8 cellular contexts compared by ENCODE assay signal in genomic region chr15:64161688-64162477, GRCh38. TPM values are rescaled to one million over a fixed set of nuclear protein-coding genes. Genes with fewer than 3 reads are reported as not detected.
DNase-seq lines count a peak whose midpoint lies in the region; ATAC-seq, FAIRE-seq and TF ChIP-seq lines count a peak whose summit lies in the region.

No MANE protein-coding gene starts in this region.

- H3K27me3 ChIP-seq in AG04450 (ENCODE audit: control insufficient read depth, insufficient read depth, low read length) = no peaks in the 10 kb centered on the region
- H3K27me3 ChIP-seq in mucosa of stomach (ENCODE audit: control insufficient read depth, insufficient read depth, low read length) = no peaks in the 10 kb centered on the region

- peaks cover 31% of the 10 kb centered on the region for H3K4me1 ChIP-seq in mucosa of stomach (ENCODE audit: control insufficient read depth, insufficient read depth, low read length)

- POLR2A ChIA-PET in AG04450 (lab: Yijun Ruan, JAX) = interaction anchor here (0.5 to 2.0 kb wide), 3 partner anchors 8 to 226 kb away, joined by 3 to 19 read pairs (median 8); partner anchors contain the start of gene TRIP4

- no peak for ATAC-seq in central memory CD8-positive, alpha-beta T cell (replicated peaks; ENCODE audit: extremely low read depth, poor library complexity, severe bottlenecking)
- ATAC-seq in GM21515 (IDR thresholded peaks at IDR 0.05; ENCODE audit: unreplicated experiment) = no peak

- DNase-seq in AG04450 (ENCODE audit: low read depth, low spot score) (no peak), NCI-H69 (lab: John Stamatoyannopoulos, UW) (no peak), frontal cortex (ENCODE audit: low spot score in 2 of 2) (no peak)
- DNase-seq in central memory CD8-positive, alpha-beta T cell (ENCODE audit: low spot score in 2 of 2) = no peak
- DNase-seq in effector CD8-positive, alpha-beta T cell (lab: John Stamatoyannopoulos, UW) = no peak

- CTCF ChIA-PET in AG04450 (lab: Charles Lee) = interaction anchor here (0.8 to 1.5 kb wide), 2 partner anchors 8 to 9 kb away, joined by 3 to 9 read pairs; no protein-coding TSS in a partner anchor

- no peaks in the 10 kb centered on the region for H3K27me3 Mint-ChIP-seq in IgD-negative memory B cell
- no peaks in the 10 kb centered on the region for H3K27me3 Mint-ChIP-seq in central memory CD8-positive, alpha-beta T cell

- no peak for TF ChIP-seq CTCF in AG04450 (IDR thresholded peaks at IDR 0.05; ENCODE audit: low read depth, low read length)

- peak overlapping the region; percentile 69 to 99 (median 88) for H3K27ac Mint-ChIP-seq in IgD-negative memory B cell
- peak overlapping the region; percentile 87 for H3K27ac Mint-ChIP-seq in central memory CD8-positive, alpha-beta T cell (ENCODE audit: low read depth)

- FAIRE-seq in frontal cortex (lab: Jason Lieb, UNC) = no peak

- peak overlapping the region; percentile 81 for H3K27ac ChIP-seq in AG04450 (ENCODE audit: low read depth, low read length)

- H3K9me3 ChIP-seq in AG04450 (ENCODE audit: control insufficient read depth, insufficient read depth, low read length) = no peaks in the 10 kb centered on the region
- no peaks in the 10 kb centered on the region for H3K9me3 ChIP-seq in mucosa of stomach (ENCODE audit: control insufficient read depth, low read length)

- H3K9me3 Mint-ChIP-seq in IgD-negative memory B cell = no peaks in the 10 kb centered on the region
- H3K9me3 Mint-ChIP-seq in central memory CD8-positive, alpha-beta T cell = no peaks in the 10 kb centered on the region

- peaks cover 20% of the 10 kb centered on the region for H3K36me3 ChIP-seq in mucosa of stomach (ENCODE audit: control insufficient read depth, insufficient read depth, low read length)

- H3K4me3 Mint-ChIP-seq in IgD-negative memory B cell = peak overlapping the region; percentile 75 to 97 (median 92)
- peak overlapping the region; percentile 78 for H3K4me3 Mint-ChIP-seq in central memory CD8-positive, alpha-beta T cell

- H3K9ac ChIP-seq in mucosa of stomach (ENCODE audit: low read length) = peak overlapping the region; percentile 77

- H3K4me1 Mint-ChIP-seq in IgD-negative memory B cell = peaks cover 35 to 60% (median 49%) of the 10 kb centered on the region in 3 donors
- H3K4me1 Mint-ChIP-seq in central memory CD8-positive, alpha-beta T cell = peaks cover 32% of the 10 kb centered on the region

- peaks cover 11% of the 10 kb centered on the region for H3K36me3 Mint-ChIP-seq in IgD-negative memory B cell
- H3K36me3 Mint-ChIP-seq in central memory CD8-positive, alpha-beta T cell (ENCODE audit: insufficient read depth) = peaks cover 44% of the 10 kb centered on the region

- H3K4me3 ChIP-seq in AG04450 (ENCODE audit: low read depth, low read length) (peak overlapping the region; percentile 96), mucosa of stomach (ENCODE audit: low read length) (peak overlapping the region; percentile 58)

RNA-seq across cellular contexts. Expression of gene PPIB, which starts 0.9 kb away (rescaled TPM):
- 1,298 and 1,311 TPM in 2 replicates for polyA plus RNA-seq in AG04450 (2011; rRNA removed)
- polyA minus RNA-seq in AG04450 (2011; rRNA and poly(A)+ RNA removed) = 558 and 588 TPM in 2 replicates
- 591 TPM for polyA plus RNA-seq in IgD-negative memory B cell
- 186 TPM for total RNA-seq in frontal cortex

RNA-seq across cellular contexts. Expression of gene SNX22, which starts 10.4 kb away (rescaled TPM):
- polyA plus RNA-seq in AG04450 (2011; rRNA removed) = 0.06 and 0.10 TPM in 2 replicates
- polyA minus RNA-seq in AG04450 (2011; rRNA and poly(A)+ RNA removed) = 0.14 and 0.35 TPM in 2 replicates
- polyA plus RNA-seq in IgD-negative memory B cell = 55.3 TPM
- total RNA-seq in frontal cortex = 7.7 TPM

Comparison
In these comparisons a context has a peak if more than half of its experiments do, and no peak if none do; other contexts are left out.
1. RNA of gene SNX22, which starts 10.4 kb away (polyA plus RNA-seq): 55.3 TPM in IgD-negative memory B cell (single experiment); 0.06 to 0.10 TPM in AG04450; every median in the first group is over 10 times any median in the second.